ENCODE assay signal across 26 cellular contexts in the genomic region with DNA sequence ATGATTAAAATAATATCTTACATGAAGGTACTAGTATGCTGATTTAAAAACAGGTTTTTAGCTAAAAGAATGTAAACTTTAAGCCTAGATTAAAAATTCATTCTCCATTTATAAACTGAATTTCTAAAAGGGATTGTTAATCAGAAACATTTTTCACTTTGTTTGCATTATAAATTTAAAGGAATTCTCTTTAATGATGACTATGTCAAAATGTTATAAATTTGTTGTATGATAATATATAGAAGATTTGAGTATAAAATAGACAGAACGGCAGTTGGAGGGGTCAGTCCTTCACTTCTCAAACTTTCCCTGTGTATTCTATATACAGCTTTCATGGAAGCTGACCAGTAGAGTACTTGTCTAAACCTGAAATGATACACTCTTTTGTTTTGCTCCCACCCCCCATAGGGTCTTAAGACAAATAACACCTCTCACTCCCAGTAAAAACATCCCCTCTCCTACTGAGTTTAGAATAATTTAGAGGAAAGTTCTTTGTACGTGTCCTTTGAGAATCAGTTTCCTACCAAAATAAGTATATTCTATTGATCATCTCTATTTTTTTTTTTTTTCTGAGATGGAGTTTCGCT.
DNase-seq lines count a peak whose midpoint lies in the region; ATAC-seq and TF ChIP-seq lines count a peak whose summit lies in the region.
"Had no signal": no experiment of that assay in that cellular context is flagged by ENCODE, and none has a peak within 500 bp of the region (broad histone marks: within the 10 kb centered on the region; RNA-seq: fewer than 3 reads in every experiment).

No MANE protein-coding gene starts in this region.

- DNase-seq in cardiac muscle cell (ENCODE audit: low read depth in 1 of 2, low spot score in 1 of 2) (no peak), cardiac septum (ENCODE audit: low spot score) (no peak), endodermal cell (no peak), neural crest cell (ENCODE audit: low read depth, low spot score) (no peak), type B pancreatic cell (ENCODE audit: extremely low spot score, unreplicated experiment) (no peak), caudate nucleus (lab: John Stamatoyannopoulos, UW) (no peak), NCI-H2081 (lab: John Stamatoyannopoulos, UW) (no peak)
- DNase-seq: CD4-positive, CD25-positive, alpha-beta regulatory T cell; DMS153; DND-41; Karpas-422; NCI-H1092; NCI-H1417 treated with DMSO at 0.1 percent for 48 hours; NCI-H1694 treated with DMSO at 0.1 percent for 48 hours; NCI-H2081 treated with DMSO at 0.1 percent for 48 hours; NCI-H2171; NCI-H226; NCI-H510A; NCI-H69; SHP77 had no signal

- WGBS in endodermal cell (ENCODE audit: insufficient coverage in 1 of 2, insufficient read length in 1 of 2), 2 experiments: 72 to 90% methylated on average over 2 of the region's 3 CpGs

- H3K4me1 Mint-ChIP-seq in endodermal cell (peaks cover 9% of the 10 kb centered on the region), neural crest cell (peaks cover 75% of the 10 kb centered on the region), type B pancreatic cell (ENCODE audit: unreplicated experiment) (peaks cover 45% of the 10 kb centered on the region)

- H3K27me3 ChIP-seq in cardiac muscle cell (no peaks in the 10 kb centered on the region), endodermal cell (ENCODE audit: control insufficient read depth, insufficient read depth, low read length, poor library complexity, severe bottlenecking) (peaks cover 36% of the 10 kb centered on the region)
- H3K27me3 ChIP-seq: BLaER1 had no signal

- H3K4me3 ChIP-seq in cardiac muscle cell: no peak overlapping the region
- no peak overlapping the region for H3K4me3 ChIP-seq in endodermal cell (ENCODE audit: low read length)
- H3K4me3 ChIP-seq: BLaER1 had no signal

- H3K4me1 ChIP-seq in cardiac muscle cell (ENCODE audit: low read depth): peaks cover 34% of the 10 kb centered on the region
- no peaks in the 10 kb centered on the region for H3K4me1 ChIP-seq in endodermal cell (ENCODE audit: control insufficient read depth, insufficient read depth, low read length)
- H3K4me1 ChIP-seq: BLaER1 had no signal

- no peak overlapping the region for H3K4me3 Mint-ChIP-seq in endodermal cell
- peak overlapping the region; percentile 89 for H3K4me3 Mint-ChIP-seq in neural crest cell
- no peak overlapping the region for H3K4me3 Mint-ChIP-seq in type B pancreatic cell
- H3K4me3 Mint-ChIP-seq: CD4-positive, CD25-positive, alpha-beta regulatory T cell had no signal

- peaks cover 31% of the 10 kb centered on the region for H3K27me3 Mint-ChIP-seq in endodermal cell (ENCODE audit: insufficient read depth)
- no peaks in the 10 kb centered on the region for H3K27me3 Mint-ChIP-seq in neural crest cell (ENCODE audit: low read depth)
- H3K27me3 Mint-ChIP-seq in type B pancreatic cell: no peaks in the 10 kb centered on the region

- H3K9ac ChIP-seq in endodermal cell (ENCODE audit: extremely low read depth, low read length, poor library complexity, severe bottlenecking): no peak overlapping the region
- H3K9ac ChIP-seq: BLaER1 had no signal

- no peak overlapping the region for H3K27ac Mint-ChIP-seq in endodermal cell
- peak overlapping the region; percentile 79 for H3K27ac Mint-ChIP-seq in neural crest cell (ENCODE audit: unreplicated experiment)
- H3K27ac Mint-ChIP-seq in type B pancreatic cell: peak overlapping the region; percentile 58
- H3K27ac Mint-ChIP-seq: CD4-positive, CD25-positive, alpha-beta regulatory T cell had no signal

- no peak for TF ChIP-seq CTCF in cardiac muscle cell (IDR thresholded peaks at IDR 0.05; ENCODE audit: low read depth, low read length)
- no peak for TF ChIP-seq CTCF in endodermal cell (conservative IDR thresholded peaks at IDR 0.05)
- TF ChIP-seq CTCF in neural crest cell (conservative IDR thresholded peaks at IDR 0.05): no peak
- no peak for TF ChIP-seq CTCF in type B pancreatic cell (conservative IDR thresholded peaks at IDR 0.05)

- H3K36me3 Mint-ChIP-seq in endodermal cell (ENCODE audit: low read depth) (no peaks in the 10 kb centered on the region), neural crest cell (ENCODE audit: low read depth) (peaks cover 13% of the 10 kb centered on the region), type B pancreatic cell (peaks cover 10% of the 10 kb centered on the region)
- H3K36me3 Mint-ChIP-seq: CD4-positive, CD25-positive, alpha-beta regulatory T cell had no signal

- intact Hi-C loops in cardiac septum (cut with DNase I): loop anchor here (10.0 kb wide), 1 partner anchor 142 kb away; no protein-coding TSS in a partner anchor

- H3K9me3 Mint-ChIP-seq in endodermal cell: no peaks in the 10 kb centered on the region
- no peaks in the 10 kb centered on the region for H3K9me3 Mint-ChIP-seq in neural crest cell
- H3K9me3 Mint-ChIP-seq in type B pancreatic cell: no peaks in the 10 kb centered on the region
- H3K9me3 Mint-ChIP-seq: CD4-positive, CD25-positive, alpha-beta regulatory T cell had no signal

- H3K9me3 ChIP-seq in cardiac muscle cell (ENCODE audit: low read depth) (no peaks in the 10 kb centered on the region), endodermal cell (ENCODE audit: control insufficient read depth, low read length) (no peaks in the 10 kb centered on the region)
- H3K9me3 ChIP-seq: BLaER1 had no signal

- ATAC-seq in HG02870 (IDR thresholded peaks at IDR 0.05; ENCODE audit: unreplicated experiment): no peak
- ATAC-seq: HCT116 had no signal

- peaks cover 12% of the 10 kb centered on the region for H3K36me3 ChIP-seq in cardiac muscle cell
- H3K36me3 ChIP-seq in endodermal cell (ENCODE audit: control insufficient read depth, insufficient read depth, low read length): no peaks in the 10 kb centered on the region
- H3K36me3 ChIP-seq: BLaER1 had no signal

- H3K27ac ChIP-seq in cardiac muscle cell (peak overlapping the region; percentile 82), endodermal cell (ENCODE audit: low read depth, low read length) (peak overlapping the region; percentile 98), caudate nucleus (ENCODE audit: low read depth, low read length) (no peak overlapping the region)
- H3K27ac ChIP-seq: 22Rv1, BLaER1, HL-60, RWPE1 had no signal
